ENCODE assay signal across 14 cellular contexts in genomic region chr15:100259266-100259665, GRCh38.
DNase-seq lines count a peak whose midpoint lies in the region; ATAC-seq and TF ChIP-seq lines count a peak whose summit lies in the region.
"Had no signal": no experiment of that assay in that cellular context is flagged by ENCODE, and none has a peak within 500 bp of the region (broad histone marks: within the 10 kb centered on the region; RNA-seq: fewer than 3 reads in every experiment).

No MANE protein-coding gene starts in this region.

- H3K36me3 ChIP-seq in vagina = no peaks in the 10 kb centered on the region

- no peak for TF ChIP-seq POLR2A in vagina (IDR thresholded peaks at IDR 0.05)

- ATAC-seq in HG02759 (IDR thresholded peaks at IDR 0.05; ENCODE audit: unreplicated experiment) = no peak
- ATAC-seq: HCT116 had no signal

- intact Hi-C loops in vagina (cut with DNase I) = no loop called here

- H3K27me3 ChIP-seq in vagina = no peaks in the 10 kb centered on the region

- no peak overlapping the region for H3K27ac ChIP-seq in coronary artery
- H3K27ac ChIP-seq in vagina = no peak overlapping the region
- H3K27ac ChIP-seq: 22Rv1 had no signal

- no peaks in the 10 kb centered on the region for H3K9me3 ChIP-seq in vagina
- H3K9me3 ChIP-seq: Caco-2 had no signal

- no peak overlapping the region for H3K4me3 ChIP-seq in coronary artery
- no peak overlapping the region for H3K4me3 ChIP-seq in vagina

- H3K4me1 ChIP-seq in vagina = no peaks in the 10 kb centered on the region
- H3K4me1 ChIP-seq: Caco-2 had no signal

- TF ChIP-seq CTCF in coronary artery (IDR thresholded peaks at IDR 0.05) (no peak), vagina (IDR thresholded peaks at IDR 0.05) (no peak)

- DNase-seq in activated CD8-positive, alpha-beta memory T cell treated with anti-CD3 and anti-CD28 coated beads for 24 hours = peak; percentile 21
- DNase-seq in activated CD8-positive, alpha-beta memory T cell treated with anti-CD3 and anti-CD28 coated beads, Interleukin-2, amount 50 U/mL, for 4 hours = no peak
- DNase-seq in coronary artery (ENCODE audit: low spot score) (peak; percentile 52), mesenteric fat pad (ENCODE audit: low spot score) (peak; percentile 45), vagina (ENCODE audit: extremely low spot score in 2 of 2) (peak; percentile 20 to 52), NCI-H1436 treated with DMSO at 0.1 percent for 48 hours (lab: John Stamatoyannopoulos, UW) (no peak)
- no peak for DNase-seq in activated CD4-positive, alpha-beta T cell treated with anti-CD3 and anti-CD28 coated beads, Interleukin-2, amount 50 U/mL, for 4 hours
- DNase-seq: Caco-2; CD8-positive, alpha-beta memory T cell; GF-D8; IMR-90 had no signal

Comparison
In these comparisons a context has a peak if more than half of its experiments do, and no peak if none do; other contexts are left out.
1. DNase-seq: peak in activated CD8-positive, alpha-beta memory T cell treated with anti-CD3 and anti-CD28 coated beads for 24 hours (single experiment), coronary artery (single experiment), mesenteric fat pad (single experiment) and vagina (2 of 2); none in activated CD8-positive, alpha-beta memory T cell treated with anti-CD3 and anti-CD28 coated beads, Interleukin-2, amount 50 U/mL, for 4 hours (single experiment), activated CD4-positive, alpha-beta T cell treated with anti-CD3 and anti-CD28 coated beads, Interleukin-2, amount 50 U/mL, for 4 hours (0 of 2) and NCI-H1436 treated with DMSO at 0.1 percent for 48 hours (single experiment).